In genomic region chr2:12452211-12452610, GRCh38 we compare ENCODE assay signal across 9 cellular contexts.
DNase-seq lines count a peak whose midpoint lies in the region; ATAC-seq, FAIRE-seq and TF ChIP-seq lines count a peak whose summit lies in the region.
"Had no signal": no experiment of that assay in that cellular context is flagged by ENCODE, and none has a peak within 500 bp of the region (broad histone marks: within the 10 kb centered on the region; RNA-seq: fewer than 3 reads in every experiment).

No MANE protein-coding gene starts in this region.

- H3F3A ChIP-seq in GM23338 (replicated peaks; ENCODE audit: low read depth) = no peaks in the 10 kb centered on the region

- no peaks in the 10 kb centered on the region for H4K20me1 ChIP-seq in GM23338 (replicated peaks; ENCODE audit: insufficient read depth)

- peak overlapping the region; percentile 4; the same call in 1 of the 2 replicates for H2AFZ ChIP-seq in GM23338

- H3K9me2 ChIP-seq in GM23338 (ENCODE audit: insufficient read depth) = no peaks in the 10 kb centered on the region

- H3K4me3 Mint-ChIP-seq in GM23338 = no peak overlapping the region

- H3K9me3 ChIP-seq in tibial artery = no peaks in the 10 kb centered on the region

- H3K36me3 Mint-ChIP-seq in GM23338 (ENCODE audit: low read depth) = no peaks in the 10 kb centered on the region

- no peaks in the 10 kb centered on the region for H3K9me3 Mint-ChIP-seq in GM23338

- H3K27ac Mint-ChIP-seq in GM23338 = no peak overlapping the region

- H3K27me3 ChIP-seq in GM23338 (ENCODE audit: insufficient read depth) (no peaks in the 10 kb centered on the region), tibial artery (no peaks in the 10 kb centered on the region)

- H3K4me1 ChIP-seq in GM23338 (ENCODE audit: insufficient read depth) (no peaks in the 10 kb centered on the region; the same call in 1 of the 2 replicates), tibial artery (peaks cover 0 to 30% (median 7%) of the 10 kb centered on the region in 4 donors)

- FAIRE-seq in RCC 7860 (lab: Jason Lieb, UNC) = no peak

- H3K4me2 ChIP-seq in GM23338 = no peak overlapping the region

- no peak for DNase-seq in GM23338 (ENCODE audit: low spot score)
- peak; percentile 64 for DNase-seq in RPMI7951 (ENCODE audit: low read depth)
- DNase-seq in coronary artery (ENCODE audit: low spot score) = no peak
- DNase-seq in pons (ENCODE audit: low spot score) = peak; percentile 28
- no peak for DNase-seq in RCC 7860 (ENCODE audit: low spot score)
- DNase-seq in NCI-H345 (lab: John Stamatoyannopoulos, UW) = no peak
- DNase-seq in omental fat pad (ENCODE audit: low spot score) = no peak
- DNase-seq in tibial artery = no peak

- H3K36me3 ChIP-seq in GM23338 (ENCODE audit: insufficient read depth) (no peaks in the 10 kb centered on the region), tibial artery (no peaks in the 10 kb centered on the region)

- TF ChIP-seq CTCF in GM23338 (conservative IDR thresholded peaks at IDR 0.05; ENCODE audit: low read depth in 2 of 2) (no peak), coronary artery (IDR thresholded peaks at IDR 0.05) (no peak), omental fat pad (IDR thresholded peaks at IDR 0.05) (no peak), tibial artery (IDR thresholded peaks at IDR 0.05) (no peak)

- H3K27ac ChIP-seq in GM23338 (ENCODE audit: low read depth) (no peak overlapping the region), coronary artery (no peak overlapping the region), tibial artery (no peak overlapping the region)
- H3K27ac ChIP-seq: VCaP had no signal

- no peaks in the 10 kb centered on the region for H3K79me2 ChIP-seq in GM23338 (replicated peaks; ENCODE audit: insufficient read depth)

- peaks cover 2% of the 10 kb centered on the region for H3K27me3 Mint-ChIP-seq in GM23338 (ENCODE audit: insufficient read depth, low read depth, poor library complexity)

- intact Hi-C loops in tibial artery (cut with DNase I; ENCODE audit: low total_unique reads) = loop anchor here (10.0 kb wide), 1 partner anchor 263 kb away; the partner anchor contains the start of gene TRIB2

- peaks cover 7% of the 10 kb centered on the region; the same call in 2 of the 3 replicates for H3K4me1 Mint-ChIP-seq in GM23338

- ATAC-seq in GM23338 (no peak), omental fat pad (ENCODE audit: low FRiP score) (no peak)

- H3K4me3 ChIP-seq in GM23338 (no peak overlapping the region), coronary artery (peak overlapping the region; percentile 2), tibial artery (no peak overlapping the region)

TF ChIP-seq in GM23338, 12 proteins besides CTCF, POLR2A, EP300 and RAD21 (continues in another document):
- TF ChIP-seq NANOG (IDR thresholded peaks at IDR 0.05; ENCODE audit: borderline replicate concordance) (no peak), POLR2AphosphoS5 (IDR thresholded peaks at IDR 0.05; ENCODE audit: low read depth) (no peak), ETS1 (IDR thresholded peaks at IDR 0.05) (no peak), EZH2phosphoT487 (IDR thresholded peaks at IDR 0.05; ENCODE audit: unreplicated experiment) (no peak), ZNF331 (CRISPR knock-in tag; IDR thresholded peaks at IDR 0.05; ENCODE audit: low read depth) (no peak), JUNB (IDR thresholded peaks at IDR 0.05; ENCODE audit: unreplicated experiment) (no peak), ZNF462 (CRISPR knock-in tag; IDR thresholded peaks at IDR 0.05) (no peak), STAT1 (IDR thresholded peaks at IDR 0.05; ENCODE audit: unreplicated experiment) (no peak), EZH2 (IDR thresholded peaks at IDR 0.05; ENCODE audit: low read depth, unreplicated experiment) (no peak), ZNF114 (CRISPR knock-in tag; IDR thresholded peaks at IDR 0.05) (no peak)

Comparison
In these comparisons a context has a peak if more than half of its experiments do, and no peak if none do; other contexts are left out.
1. DNase-seq: peak in RPMI7951 (single experiment) and pons (single experiment); none in GM23338 (single experiment), coronary artery (single experiment), RCC 7860 (single experiment), NCI-H345 (single experiment), omental fat pad (single experiment) and tibial artery (0 of 2).